39 cellular contexts compared by ENCODE assay signal in the genomic region with DNA sequence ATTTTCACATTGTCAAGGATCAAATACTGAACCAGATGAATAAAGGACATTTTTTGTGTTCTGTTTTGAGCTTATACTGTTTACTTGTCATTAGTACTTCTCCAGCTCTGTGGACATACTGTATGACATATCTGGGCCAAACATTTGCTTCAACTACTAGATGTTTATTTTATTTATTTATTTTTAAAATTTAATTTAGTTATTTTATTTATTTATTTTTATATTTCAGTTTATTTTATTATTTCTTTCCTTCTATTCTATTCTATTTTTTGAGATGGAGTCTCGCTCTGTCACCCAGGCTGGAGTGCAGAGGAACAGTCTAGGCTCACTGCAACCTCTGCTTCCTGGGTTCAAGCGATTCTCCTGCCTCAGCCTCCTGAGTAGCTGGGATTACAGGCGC. TPM values are rescaled to one million over a fixed set of nuclear protein-coding genes. Genes with fewer than 3 reads are reported as not detected.
"Had no signal": no experiment of that assay in that cellular context is flagged by ENCODE, and none has a peak within 500 bp of the region (broad histone marks: within the 10 kb centered on the region; RNA-seq: fewer than 3 reads in every experiment).

No MANE protein-coding gene starts in this region.

- H3K4me3 Mint-ChIP-seq: dendritic cell treated with granulocyte-macrophage colony-stimulating factor and Interleukin-4, amounts not matched to agents 40 ng/mL and 50 ng/mL, for 4 days; endodermal cell; naive thymus-derived CD4-positive, alpha-beta T cell; nephron progenitor cell; stimulated activated memory B cell treated with anti-CD40 and anti-IgM and Interleukin-4, amounts not matched to agents 10 μg/mL and 1 μg/mL and 100 μg/mL, for 72 hours; type B pancreatic cell had no signal

- H3K27ac ChIP-seq: colonic mucosa, esophagus muscularis mucosa, foreskin keratinocyte, left lung, ovary, psoas muscle, sigmoid colon, testis, tibial artery had no signal

- H3K27ac Mint-ChIP-seq: dendritic cell treated with granulocyte-macrophage colony-stimulating factor and Interleukin-4, amounts not matched to agents 40 ng/mL and 50 ng/mL, for 4 days; endodermal cell; naive thymus-derived CD4-positive, alpha-beta T cell; stimulated activated memory B cell treated with anti-CD40 and anti-IgM and Interleukin-4, amounts not matched to agents 10 μg/mL and 1 μg/mL and 100 μg/mL, for 72 hours; type B pancreatic cell had no signal

- ATAC-seq: foreskin keratinocyte; heart right ventricle; naive thymus-derived CD4-positive, alpha-beta T cell; psoas muscle; right cardiac atrium; stimulated activated memory B cell treated with anti-CD40 and anti-IgM and Interleukin-4, amounts not matched to agents 10 μg/mL and 1 μg/mL and 100 μg/mL, for 72 hours; stimulated activated naive CD8-positive, alpha-beta T cell treated with anti-CD3 and anti-CD28 coated beads, Interleukin-15, Interleukin-2, amounts not matched to agents 100 U/mL and 50 U/mL, for 24 hours had no signal

- H3K27me3 ChIP-seq: colonic mucosa, esophagus muscularis mucosa, foreskin keratinocyte, left lung, ovary, sigmoid colon, testis, tibial artery had no signal

- DNase-seq: colonic mucosa; effector CD8-positive, alpha-beta T cell; endodermal cell; glutamatergic neuron; heart right ventricle; hippocampal formation; left cardiac atrium; left lung; mesendoderm; midbrain; naive thymus-derived CD4-positive, alpha-beta T cell; nephron progenitor cell; nucleus accumbens; ovary; posterior cingulate gyrus; psoas muscle; right cardiac atrium; sigmoid colon; stimulated activated CD4-positive, alpha-beta T cell treated with anti-CD3 and anti-CD28 coated beads, Interleukin-2, amount 100 ng/mL, for 24 hours; stimulated activated CD4-positive, alpha-beta T cell treated with anti-CD3 and anti-CD28 coated beads, Interleukin-4, amount 100 ng/mL, for 4 hours; stimulated activated naive CD8-positive, alpha-beta T cell treated with anti-CD3 and anti-CD28 coated beads, Interleukin-15, Interleukin-2, amounts not matched to agents 100 U/mL and 50 U/mL, for 24 hours; substantia nigra; testis; tibial artery had no signal

- H3K27me3 Mint-ChIP-seq: naive thymus-derived CD4-positive, alpha-beta T cell; stimulated activated memory B cell treated with anti-CD40 and anti-IgM and Interleukin-4, amounts not matched to agents 10 μg/mL and 1 μg/mL and 100 μg/mL, for 72 hours had no signal

- FAIRE-seq: islet of Langerhans had no signal

- H3K36me3 Mint-ChIP-seq: stimulated activated memory B cell treated with anti-CD40 and anti-IgM and Interleukin-4, amounts not matched to agents 10 μg/mL and 1 μg/mL and 100 μg/mL, for 72 hours; type B pancreatic cell had no signal

- H3K4me3 ChIP-seq: colonic mucosa, esophagus muscularis mucosa, heart right ventricle, left lung, ovary, psoas muscle, sigmoid colon, testis, tibial artery had no signal

- H3K9me3 Mint-ChIP-seq: dendritic cell treated with granulocyte-macrophage colony-stimulating factor and Interleukin-4, amounts not matched to agents 40 ng/mL and 50 ng/mL, for 4 days; endodermal cell; nephron progenitor cell; stimulated activated memory B cell treated with anti-CD40 and anti-IgM and Interleukin-4, amounts not matched to agents 10 μg/mL and 1 μg/mL and 100 μg/mL, for 72 hours; type B pancreatic cell had no signal

- H3K36me3 ChIP-seq: colonic mucosa, esophagus muscularis mucosa, heart right ventricle, left lung, ovary, sigmoid colon, tibial artery had no signal

- H3K4me1 Mint-ChIP-seq: endodermal cell; stimulated activated memory B cell treated with anti-CD40 and anti-IgM and Interleukin-4, amounts not matched to agents 10 μg/mL and 1 μg/mL and 100 μg/mL, for 72 hours had no signal

- H3K9me3 ChIP-seq: colonic mucosa, esophagus muscularis mucosa, heart right ventricle, left lung, ovary, psoas muscle, sigmoid colon, testis, tibial artery had no signal

- H3K4me1 ChIP-seq: colonic mucosa, esophagus muscularis mucosa, foreskin keratinocyte, left lung, psoas muscle, sigmoid colon, testis, tibial artery had no signal

RNA-seq across cellular contexts. Expression of a gene that starts 37.0 kb away (rescaled TPM):
- total RNA-seq: colonic mucosa, epithelial cell of proximal tubule, esophagus muscularis mucosa, fibroblast of lung, foreskin keratinocyte, heart right ventricle, kidney epithelial cell, left cardiac atrium, lower leg skin, lung microvascular endothelial cell, mucosa of gallbladder, ovary, psoas muscle, renal cortical epithelial cell, right cardiac atrium, sigmoid colon, skeletal muscle tissue, urinary bladder had no signal
- polyA plus RNA-seq: fibroblast of lung; foreskin keratinocyte; heart right ventricle; naive thymus-derived CD4-positive, alpha-beta T cell; ovary; psoas muscle; right cardiac atrium; sigmoid colon had no signal
